Comparison of ENCODE assay signal across 8 cellular contexts in the genomic region with DNA sequence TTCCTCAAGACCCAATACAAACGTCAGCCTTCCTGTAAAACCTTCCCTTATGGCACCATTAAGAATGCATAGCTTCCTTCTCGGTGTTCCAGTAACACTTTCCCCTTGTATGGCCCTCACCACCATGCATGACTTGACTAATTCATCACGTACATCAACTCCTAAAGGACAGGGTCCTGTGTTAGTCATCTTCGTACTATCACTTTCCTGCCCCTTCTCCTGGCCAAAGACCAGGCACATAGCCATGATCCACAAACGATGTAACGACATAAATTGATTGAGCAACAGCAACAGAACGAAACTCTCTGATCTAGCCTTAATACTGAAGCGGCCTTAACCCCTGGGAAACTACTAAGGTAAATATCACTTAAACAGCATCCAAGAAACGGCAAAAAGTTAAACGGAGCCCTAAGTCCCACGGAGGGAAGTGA. TPM values are rescaled to one million over a fixed set of nuclear protein-coding genes. Genes with fewer than 3 reads are reported as not detected.
DNase-seq lines count a peak whose midpoint lies in the region; ATAC-seq and TF ChIP-seq lines count a peak whose summit lies in the region.

No MANE protein-coding gene starts in this region.

- no TSS peak for BruUV-seq in Calu3 (replicated peaks; lab: Mats Ljungman, UMichigan)

- intact Hi-C loops in Calu3 (cut with micrococcal nuclease; ENCODE audit: unreplicated experiment) = no loop called here

- peaks cover 3% of the 10 kb centered on the region for H3K4me1 ChIP-seq in urinary bladder (ENCODE audit: insufficient read depth)

- CTCF ChIA-PET in Calu3 (lab: Charles Lee) = interaction anchor here (0.5 kb wide), 1 partner anchor 362 kb away, joined by 4 read pairs; no protein-coding TSS in a partner anchor

- DNase-seq in Calu3 (no peak), GOT3 (lab: John Stamatoyannopoulos, UW) (peak; percentile 8), OCI-M1 (lab: John Stamatoyannopoulos, UW) (peak; percentile 65), choroid plexus epithelial cell (ENCODE audit: low read depth) (peak; percentile 76), medulla oblongata (ENCODE audit: extremely low spot score) (peak; percentile 23), RPMI8226 (no peak)

- no peaks in the 10 kb centered on the region for H3K9me3 Mint-ChIP-seq in Calu3 (ENCODE audit: low read depth, unreplicated experiment)

- H3K4me3 ChIP-seq in choroid plexus epithelial cell (ENCODE audit: low read depth, low read length) (peak overlapping the region; percentile 90), urinary bladder (ENCODE audit: low read depth, low read length) (peak overlapping the region; percentile 79)

- peak overlapping the region; percentile 95 for H3K4me3 Mint-ChIP-seq in Calu3 (ENCODE audit: low read depth, unreplicated experiment)

- WGBS in urinary bladder = under 1% methylated on average over 11 of the region's 11 CpGs

- no peak for TF ChIP-seq CTCF in Calu3 (IDR thresholded peaks at IDR 0.05; ENCODE audit: unreplicated experiment)
- no peak for TF ChIP-seq CTCF in choroid plexus epithelial cell (conservative IDR thresholded peaks at IDR 0.05; ENCODE audit: low read depth, low read length)

- ATAC-seq in GM21367 (IDR thresholded peaks at IDR 0.05; ENCODE audit: unreplicated experiment) = no peak

- no peaks in the 10 kb centered on the region for H3K27me3 Mint-ChIP-seq in Calu3 (ENCODE audit: unreplicated experiment)

- H3K36me3 ChIP-seq in urinary bladder (ENCODE audit: insufficient read depth) = no peaks in the 10 kb centered on the region

- peaks cover 5% of the 10 kb centered on the region for H3K4me1 Mint-ChIP-seq in Calu3 (ENCODE audit: low read depth, unreplicated experiment)

- peak overlapping the region; percentile 89 for H3K27ac Mint-ChIP-seq in Calu3 (ENCODE audit: unreplicated experiment)

- H3K27ac ChIP-seq in urinary bladder (ENCODE audit: low read depth) = peak overlapping the region; percentile 96

- H3K36me3 Mint-ChIP-seq in Calu3 (ENCODE audit: insufficient read depth, unreplicated experiment) = peaks cover 55% of the 10 kb centered on the region

RNA-seq across cellular contexts. Expression of a gene that starts 0.6 kb away (rescaled TPM):
- total RNA-seq in Calu3 (2022) (77.4 and 79.2 TPM in 2 replicates), urinary bladder (48.0 TPM)
- polyA plus RNA-seq in urinary bladder = 21.1 TPM

RNA-seq across cellular contexts. Expression of a gene that starts 11.3 kb away (rescaled TPM):
- total RNA-seq in Calu3 (2022) = 6.9 and 11.4 TPM in 2 replicates
- 9.3 TPM for total RNA-seq in urinary bladder
- 13.4 TPM for polyA plus RNA-seq in urinary bladder

Comparison
In these comparisons a context has a peak if more than half of its experiments do, and no peak if none do; other contexts are left out.
1. DNase-seq: peak in GOT3 (single experiment), OCI-M1 (single experiment), choroid plexus epithelial cell (single experiment) and medulla oblongata (single experiment); none in Calu3 (single experiment) and RPMI8226 (single experiment).